In genomic region chr4:89101256-89102161, GRCh38 we compare ENCODE assay signal across 1 cellular context.
TF ChIP-seq lines count a peak whose summit lies in the region.

No MANE protein-coding gene starts in this region.

TF ChIP-seq in GM23338, 12 proteins besides CTCF, POLR2A, EP300 and RAD21 (continued from another document):
- TF ChIP-seq POLR2AphosphoS5 (IDR thresholded peaks at IDR 0.05; ENCODE audit: low read depth) (no peak), ETS1 (IDR thresholded peaks at IDR 0.05) (no peak), CREB1 (CRISPR knock-in tag; IDR thresholded peaks at IDR 0.05; ENCODE audit: low read depth) (no peak), EZH2phosphoT487 (IDR thresholded peaks at IDR 0.05; ENCODE audit: unreplicated experiment) (no peak)
